Comparison of ENCODE assay signal across 17 cellular contexts in the genomic region with DNA sequence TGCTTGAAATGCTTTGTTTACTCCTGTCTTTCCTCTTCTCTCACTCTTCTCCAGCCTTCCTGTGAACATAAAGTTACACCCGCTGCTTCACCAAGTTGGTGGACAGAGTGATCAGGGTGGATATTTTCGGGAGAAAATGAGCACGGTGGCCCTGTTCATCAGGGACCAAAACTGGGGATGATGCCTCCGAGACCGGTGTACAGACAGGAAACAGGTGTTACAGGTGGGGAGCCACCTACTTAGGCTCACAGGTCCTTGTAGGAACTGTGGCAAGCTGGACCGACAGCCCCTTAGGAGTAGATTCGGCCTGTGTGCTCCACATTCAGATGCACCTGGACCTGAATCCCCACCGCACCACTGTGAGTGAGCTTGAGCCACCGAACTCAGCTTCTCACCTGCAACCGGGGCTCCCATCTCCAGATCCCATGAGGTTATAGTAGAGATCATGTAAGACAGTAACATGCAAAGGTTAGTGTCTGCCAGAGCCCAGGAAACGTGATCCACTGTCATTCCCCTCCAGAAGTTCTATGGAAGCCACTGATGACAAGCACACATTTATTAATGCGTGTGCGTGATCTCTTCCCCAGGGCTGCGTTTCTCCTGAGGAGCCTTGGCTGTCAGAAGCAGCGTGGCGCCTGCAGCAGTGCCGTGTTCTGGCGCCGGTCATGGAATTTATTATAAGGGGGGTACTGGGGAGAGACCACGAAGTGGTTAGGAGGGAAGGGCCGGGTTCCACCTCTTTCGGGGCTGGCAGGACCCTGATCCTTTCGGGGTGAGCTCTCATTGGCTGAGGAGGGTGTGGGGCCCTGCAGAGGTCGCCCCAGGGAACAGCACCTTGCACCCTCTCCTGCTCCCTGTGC.
A peak's percentile ranks its signal among the peaks of the same experiment; 100 is the strongest.
DNase-seq lines count a peak whose midpoint lies in the region; ATAC-seq lines count a peak whose summit lies in the region.
"Had no signal": no experiment of that assay in that cellular context is flagged by ENCODE, and none has a peak within 500 bp of the region (broad histone marks: within the 10 kb centered on the region; RNA-seq: fewer than 3 reads in every experiment).

No MANE protein-coding gene starts in this region.

- DNase-seq in cardiac septum (ENCODE audit: low spot score): peak; percentile 38
- DNase-seq in Right ventricle myocardium superior: no peak
- peak; percentile 53 for DNase-seq in NCI-H69 (lab: John Stamatoyannopoulos, UW)
- DNase-seq in mesenteric fat pad (ENCODE audit: low spot score): peak; percentile 45
- DNase-seq in ureter (ENCODE audit: low spot score): peak; percentile 31
- DNase-seq: BE2C, GOT3, HFFc6, KG1, NCI-H1048, NCI-H187, NCI-H2171 treated with DMSO at 0.1 percent for 48 hours, NCI-H82, SIG-M5 had no signal

- ATAC-seq in Right ventricle myocardium superior (ENCODE audit: poor library complexity) (no peak), GM21367 (IDR thresholded peaks at IDR 0.05; ENCODE audit: unreplicated experiment) (no peak), HG03457 (IDR thresholded peaks at IDR 0.05; ENCODE audit: unreplicated experiment) (no peak)
- ATAC-seq: CD8-positive, alpha-beta T cell had no signal

- intact Hi-C loops in cardiac septum (cut with DNase I) (no loop called here), Right ventricle myocardium superior (cut with DNase I) (no loop called here)
